In the genomic region with DNA sequence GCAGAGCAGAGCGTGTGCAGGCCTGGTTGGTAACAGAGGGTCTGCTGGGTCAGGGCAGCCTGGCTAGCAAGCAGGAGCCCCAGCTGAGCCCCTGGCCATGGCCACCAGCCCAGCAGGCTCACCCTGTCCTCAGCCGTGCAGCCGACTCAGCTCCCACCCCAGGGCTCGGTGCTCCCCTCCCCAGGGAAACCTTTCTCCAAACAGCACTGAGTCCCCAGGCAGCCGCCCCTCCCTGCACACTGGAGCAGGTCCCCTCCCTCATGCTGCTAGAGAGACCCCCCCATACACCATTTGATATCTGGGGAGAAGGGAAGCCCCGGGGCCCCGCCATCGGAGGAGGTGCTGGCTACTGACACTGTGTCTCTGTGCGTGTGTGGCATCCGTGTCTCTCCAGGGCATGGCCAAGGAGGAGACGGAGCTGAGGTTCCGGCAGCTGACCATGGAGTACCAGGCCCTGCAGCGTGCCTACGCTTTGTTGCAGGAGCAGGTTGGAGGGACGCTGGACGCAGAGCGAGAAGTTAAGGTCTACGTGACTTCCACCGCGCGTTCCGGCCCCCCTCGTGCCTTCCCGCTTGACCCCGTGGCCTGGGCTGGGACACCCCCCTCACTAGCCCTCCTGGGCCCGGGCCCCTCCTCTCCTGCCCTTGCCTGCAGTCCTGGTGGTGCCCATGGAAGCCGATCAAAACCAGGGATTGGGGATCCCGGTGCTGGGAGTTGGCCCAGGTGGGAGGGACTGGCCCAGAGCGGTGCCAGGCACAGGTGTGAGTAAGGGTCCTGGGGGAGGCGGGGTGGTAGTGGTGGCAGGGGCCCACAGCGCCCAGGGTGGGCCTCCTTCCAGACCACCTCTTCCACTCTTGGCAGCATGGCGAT, we compare ENCODE assay signal across 1 cellular context.
TF ChIP-seq lines count a peak whose summit lies in the region.

No MANE protein-coding gene starts in this region.

TF ChIP-seq in A549, 52 proteins besides CTCF, POLR2A, EP300 and RAD21 (continued from another document):
- no peak for TF ChIP-seq EHF (CRISPR knock-in tag; IDR thresholded peaks at IDR 0.05)
- no peak for TF ChIP-seq CBX2 (IDR thresholded peaks at IDR 0.05; ENCODE audit: borderline replicate concordance, low read depth)
- no peak for TF ChIP-seq ESRRA (IDR thresholded peaks at IDR 0.05; ENCODE audit: borderline replicate concordance, low read length)
- TF ChIP-seq E2F6 (IDR thresholded peaks at IDR 0.05; ENCODE audit: borderline replicate concordance, low read depth), result no peak
TF ChIP-seq in A549: peak in this region for 0.
